ENCODE assay signal across 30 cellular contexts in the genomic region with DNA sequence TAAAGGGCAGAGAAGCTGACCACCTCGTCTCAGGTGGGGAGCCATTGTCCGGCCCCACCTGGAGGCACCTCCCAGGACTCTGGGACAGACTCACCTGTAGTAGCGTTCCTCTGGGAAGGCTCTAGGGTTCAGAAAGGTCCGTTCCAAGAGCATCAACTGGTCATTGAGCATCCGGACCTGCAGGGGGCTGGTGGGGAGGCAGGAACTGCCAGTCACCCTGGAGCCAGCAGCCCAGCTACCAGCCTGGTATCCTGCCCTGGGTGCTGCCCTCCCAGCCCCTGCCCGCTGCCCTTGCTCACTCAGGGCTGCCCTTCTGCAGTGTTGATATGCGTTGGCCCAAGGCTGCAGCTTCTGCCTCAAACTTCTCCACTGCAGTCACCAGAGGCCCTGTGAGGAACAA. TPM values are rescaled to one million over a fixed set of nuclear protein-coding genes. Genes with fewer than 3 reads are reported as not detected.
"Had no signal": no experiment of that assay in that cellular context is flagged by ENCODE, and none has a peak within 500 bp of the region (broad histone marks: within the 10 kb centered on the region; RNA-seq: fewer than 3 reads in every experiment).

No MANE protein-coding gene starts in this region.

- H3K9me3 Mint-ChIP-seq: memory B cell; mesothelial cell of epicardium; naive B cell; nephron; neural progenitor cell; stimulated activated naive CD8-positive, alpha-beta T cell treated with anti-CD3 and anti-CD28 coated beads, Interleukin-15, amount 100 ng/mL, for 72 hours; type B pancreatic cell had no signal

- H3K27me3 Mint-ChIP-seq: naive B cell; stimulated activated naive CD8-positive, alpha-beta T cell treated with anti-CD3 and anti-CD28 coated beads, Interleukin-15, amount 100 ng/mL, for 72 hours had no signal

- H3K4me1 ChIP-seq: neural progenitor cell, prostate gland had no signal

- H3K9me3 ChIP-seq: gastrocnemius medialis, mucosa of descending colon, prostate gland, right atrium auricular region, tibial artery had no signal

- H3K27me3 ChIP-seq: dorsolateral prefrontal cortex, gastrocnemius medialis, hepatocyte, neural progenitor cell, right atrium auricular region, tibial artery had no signal

- ATAC-seq: esophagus mucosa; gastrocnemius medialis; left lobe of liver; mucosa of descending colon; sciatic nerve; stimulated activated naive CD8-positive, alpha-beta T cell treated with anti-CD3 and anti-CD28 coated beads, Interleukin-15, amount 100 ng/mL, for 72 hours had no signal

- H3K4me3 ChIP-seq: dorsolateral prefrontal cortex, gastrocnemius medialis, hepatocyte, lung, mucosa of descending colon, neural progenitor cell, prostate gland, right atrium auricular region, smooth muscle cell, tibial artery had no signal

- H3K9ac ChIP-seq: neural progenitor cell had no signal

- H2AFZ ChIP-seq: hepatocyte, neural progenitor cell had no signal

- DNase-seq: dorsolateral prefrontal cortex; effector CD4-positive, alpha-beta T cell; foreskin fibroblast; gastrocnemius medialis; head of caudate nucleus; kidney; mucosa of descending colon; naive B cell; stimulated activated CD4-positive, alpha-beta T cell treated with anti-CD3 and anti-CD28 coated beads, Interleukin-12 subunit alpha, Interleukin-12 subunit beta, amount 100 ng/mL, for 4 hours; stimulated activated CD4-positive, alpha-beta T cell treated with anti-CD3 and anti-CD28 coated beads, Interleukin-1b, Interleukin-23, amount 100 ng/mL, for 48 hours; stimulated activated CD4-positive, alpha-beta T cell treated with anti-CD3 and anti-CD28 coated beads, Interleukin-4, amount 100 ng/mL, for 1 hour; stimulated activated CD8-positive, alpha-beta memory T cell treated with anti-CD3 and anti-CD28 coated beads, Interleukin-4, amount 100 ng/mL, for 48 hours; stimulated activated naive CD4-positive, alpha-beta T cell; stimulated activated naive CD8-positive, alpha-beta T cell treated with anti-CD3 and anti-CD28 coated beads, Interleukin-15, amount 100 ng/mL, for 72 hours; tibial artery had no signal

- H3K27ac ChIP-seq: dorsolateral prefrontal cortex, epithelial cell of prostate, gastrocnemius medialis, hepatocyte, neural progenitor cell, prostate gland, right atrium auricular region, tibial artery had no signal

- H3K27ac Mint-ChIP-seq: memory B cell, mesothelial cell of epicardium, nephron, type B pancreatic cell had no signal

- H3K36me3 ChIP-seq: neural progenitor cell, prostate gland, right atrium auricular region had no signal

- H3K4me3 Mint-ChIP-seq: memory B cell; mesothelial cell of epicardium; nephron; neural progenitor cell; stimulated activated naive CD8-positive, alpha-beta T cell treated with anti-CD3 and anti-CD28 coated beads, Interleukin-15, amount 100 ng/mL, for 72 hours; type B pancreatic cell had no signal

- H3K4me2 ChIP-seq: hepatocyte, neural progenitor cell, smooth muscle cell had no signal

RNA-seq across cellular contexts. Expression of gene NAALADL1, which starts 12.6 kb away (rescaled TPM):
- total RNA-seq: osteocyte had no signal
